1 cellular context compared by ENCODE assay signal in genomic region chr6:57173056-57173885, GRCh38.
TF ChIP-seq lines count a peak whose summit lies in the region.

No MANE protein-coding gene starts in this region.

TF ChIP-seq in GM12878, 131 proteins besides CTCF, POLR2A, EP300 and RAD21 (continued from another document):
- TF ChIP-seq TCF12 (IDR thresholded peaks at IDR 0.05; ENCODE audit: low read depth, low read length): no peak
- TF ChIP-seq SMAD1 (IDR thresholded peaks at IDR 0.05; ENCODE audit: low read depth, partially characterized antibody): peak; percentile 13
- peak; percentile 58; the same call in 1 of the 2 replicates for TF ChIP-seq HSF1 (IDR thresholded peaks at IDR 0.05; ENCODE audit: low read depth, low read length)
- no peak for TF ChIP-seq NFYA (IDR thresholded peaks at IDR 0.05; ENCODE audit: borderline replicate concordance, low read depth, low read length)
- TF ChIP-seq PRDM15 (CRISPR knock-in tag; IDR thresholded peaks at IDR 0.05): no peak
- 0 out of 2 replicates have a peak, but pooled peaks have one; percentile 9 for TF ChIP-seq RELB (IDR thresholded peaks at IDR 0.05; ENCODE audit: low read depth)
- TF ChIP-seq NFIC (IDR thresholded peaks at IDR 0.05; ENCODE audit: low read depth, low read length): 0 out of 2 replicates have a peak, but pooled peaks have one; percentile 46
TF ChIP-seq in GM12878: peak in this region for 6.
